Comparison of ENCODE assay signal across 8 cellular contexts in genomic region chr15:48794697-48795134, GRCh38. TPM values are rescaled to one million over a fixed set of nuclear protein-coding genes. Genes with fewer than 3 reads are reported as not detected.
DNase-seq lines count a peak whose midpoint lies in the region; ATAC-seq and TF ChIP-seq lines count a peak whose summit lies in the region.

No MANE protein-coding gene starts in this region.

- no peaks in the 10 kb centered on the region for H3K9me3 ChIP-seq in A673 (ENCODE audit: low read depth, low read length, poor library complexity, severe bottlenecking)

- TF ChIP-seq CTCF in GM13977 (IDR thresholded peaks at IDR 0.05; ENCODE audit: extremely low read depth, insufficient read depth, missing control alignments), result no peak
- TF ChIP-seq CTCF in A673 (conservative IDR thresholded peaks at IDR 0.05; ENCODE audit: low read depth, low read length), result no peak

- peaks cover 36% of the 10 kb centered on the region for H3K36me3 Mint-ChIP-seq in dendritic cell treated with granulocyte-macrophage colony-stimulating factor and Interleukin-4, amounts not matched to agents 40 ng/mL and 50 ng/mL, for 4 days (ENCODE audit: low read depth)

- H3K27ac Mint-ChIP-seq in dendritic cell treated with granulocyte-macrophage colony-stimulating factor and Interleukin-4, amounts not matched to agents 40 ng/mL and 50 ng/mL, for 4 days, result peak overlapping the region; percentile 85

- peaks cover 13% of the 10 kb centered on the region for H3K4me1 Mint-ChIP-seq in dendritic cell treated with granulocyte-macrophage colony-stimulating factor and Interleukin-4, amounts not matched to agents 40 ng/mL and 50 ng/mL, for 4 days (ENCODE audit: low read depth)

- intact Hi-C loops in dendritic cell treated with granulocyte-macrophage colony-stimulating factor and Interleukin-4, amounts not matched to agents 40 ng/mL and 50 ng/mL, for 4 days (cut with micrococcal nuclease), result no loop called here
- intact Hi-C loops in A673 (cut with micrococcal nuclease; ENCODE audit: unreplicated experiment), result no loop called here

- peak; percentile 92 for ATAC-seq in GM21576 (IDR thresholded peaks at IDR 0.05; ENCODE audit: unreplicated experiment)

- H3K36me3 ChIP-seq in A673 (ENCODE audit: insufficient read depth, low read length, poor library complexity, severe bottlenecking), result peaks cover 66% of the 10 kb centered on the region

- no peaks in the 10 kb centered on the region for H3K9me3 Mint-ChIP-seq in dendritic cell treated with granulocyte-macrophage colony-stimulating factor and Interleukin-4, amounts not matched to agents 40 ng/mL and 50 ng/mL, for 4 days

- H3K27me3 Mint-ChIP-seq in dendritic cell treated with granulocyte-macrophage colony-stimulating factor and Interleukin-4, amounts not matched to agents 40 ng/mL and 50 ng/mL, for 4 days, result no peaks in the 10 kb centered on the region

- no peak overlapping the region for H3K27ac ChIP-seq in A673 (ENCODE audit: low read depth, low read length, poor library complexity, severe bottlenecking)

- CTCF ChIA-PET in A673 (lab: Charles Lee), result no interaction called here

- in situ Hi-C loops in GM13977 (cut with MboI; ENCODE audit: low pct_unique_long_range_greater_than_20kb, low sequenced_read_pairs, unreplicated experiment), result no loop called here
- in situ Hi-C loops in KBM-7 (cut with MboI; ENCODE audit: low pct_unique_long_range_greater_than_20kb, low sequenced_read_pairs), result no loop called here

- no peaks in the 10 kb centered on the region for H3K27me3 ChIP-seq in A673 (replicated peaks; ENCODE audit: insufficient read depth, low read depth, low read length, poor library complexity)

- peaks cover 24% of the 10 kb centered on the region for H3K4me1 ChIP-seq in A673 (ENCODE audit: insufficient read depth, low read length, poor library complexity, severe bottlenecking)

- DNase-seq in GM13977 (ENCODE audit: low spot score) (peak; percentile 52), KBM-7 (peak; percentile 65), pons (ENCODE audit: low spot score) (peak; percentile 45), A673 (ENCODE audit: low spot score) (no peak), cerebellar nuclear complex (lab: John Stamatoyannopoulos, UW) (no peak)
- DNase-seq in central memory CD4-positive, alpha-beta T cell, result no peak

- peak overlapping the region; percentile 40 for H3K4me3 Mint-ChIP-seq in dendritic cell treated with granulocyte-macrophage colony-stimulating factor and Interleukin-4, amounts not matched to agents 40 ng/mL and 50 ng/mL, for 4 days

- BruUV-seq in A673 (replicated peaks; lab: Mats Ljungman, UMichigan), result no TSS peak

- H3K4me3 ChIP-seq in A673 (ENCODE audit: low read depth, low read length, poor library complexity, severe bottlenecking), result no peak overlapping the region

- POLR2A ChIA-PET in A673 (lab: Charles Lee; ENCODE audit: low non-redundant PET), result no interaction called here

RNA-seq across cellular contexts. Expression of gene CEP152, which starts 16.2 kb away (rescaled TPM):
- total RNA-seq in A673 (2021), result 31.6 and 33.7 TPM in 2 replicates

Comparison
In these comparisons a context has a peak if more than half of its experiments do, and no peak if none do; other contexts are left out.
1. DNase-seq: peak in GM13977 (single experiment), KBM-7 (single experiment) and pons (single experiment); none in central memory CD4-positive, alpha-beta T cell (single experiment), A673 (single experiment) and cerebellar nuclear complex (0 of 2).